19 cellular contexts compared by ENCODE assay signal in the genomic region with DNA sequence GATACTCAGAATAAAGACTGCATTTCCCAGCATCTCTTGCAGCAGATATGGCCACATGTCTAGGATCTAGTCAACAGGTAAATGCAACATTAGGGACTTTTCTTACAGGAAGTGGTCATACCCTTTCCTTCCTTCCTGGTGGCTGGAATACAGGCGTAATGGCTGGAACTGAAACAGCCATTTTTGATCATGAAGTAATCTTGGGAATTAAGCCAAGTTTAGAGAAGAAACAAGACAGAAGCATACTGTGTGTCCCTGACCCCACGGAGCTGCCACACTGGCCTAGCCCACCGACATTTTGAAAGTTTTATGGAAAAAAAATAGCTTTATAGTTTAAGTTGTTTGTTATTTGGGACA.
DNase-seq lines count a peak whose midpoint lies in the region; ATAC-seq, FAIRE-seq and TF ChIP-seq lines count a peak whose summit lies in the region.
"Had no signal": no experiment of that assay in that cellular context is flagged by ENCODE, and none has a peak within 500 bp of the region (broad histone marks: within the 10 kb centered on the region; RNA-seq: fewer than 3 reads in every experiment).

No MANE protein-coding gene starts in this region.

- no peak for DNase-seq in K562 (ENCODE audit: extremely low read depth in 1 of 4, low spot score in 3 of 4)
- DNase-seq in activated T-cell treated with anti-CD3 and anti-CD28 coated beads, Interleukin-2, amount 50 U/mL, for 1 hour, result no peak
- DNase-seq in activated naive CD4-positive, alpha-beta T cell treated with anti-CD3 and anti-CD28 coated beads, Interleukin-2, amount 50 U/mL, for 16 hours, result no peak
- DNase-seq: Caco-2; CD4-positive, CD25-positive, alpha-beta regulatory T cell; CD8-positive, alpha-beta T cell; DMS153; DND-41; GOT3; H7; HCEC 1CT; HFFc6 had no signal

- no peak overlapping the region for H3K27ac ChIP-seq in HEK293 (ENCODE audit: extremely low read depth, low read depth, low read length)
- no peak overlapping the region for H3K27ac ChIP-seq in K562 (ENCODE audit: extremely low read depth, low read depth, low read length)
- H3K27ac ChIP-seq: BLaER1, C4-2B had no signal

- H3K9me3 ChIP-seq in HEK293 (ENCODE audit: control insufficient read depth, insufficient read depth, low read depth, low read length), result no peaks in the 10 kb centered on the region
- H3K9me3 ChIP-seq in K562 (replicated peaks; ENCODE audit: control insufficient read depth, insufficient read depth, low read depth, low read length), result no peaks in the 10 kb centered on the region
- H3K9me3 ChIP-seq: BLaER1, Caco-2 had no signal

- no peak for FAIRE-seq in K562 (lab: Jason Lieb, UNC)
- FAIRE-seq: G401.6, GM12892 had no signal

- H3K9me1 ChIP-seq in K562 (ENCODE audit: control insufficient read depth, insufficient read depth, low read length), result no peaks in the 10 kb centered on the region

- H3K4me3 ChIP-seq in HEK293 (ENCODE audit: low read depth, low read length) (no peak overlapping the region), K562 (no peak overlapping the region)
- H3K4me3 ChIP-seq: BLaER1 had no signal

- H3K36me3 ChIP-seq in HEK293 (ENCODE audit: control insufficient read depth in 2 of 2, insufficient read depth in 1 of 2, low read length in 2 of 2) (no peaks in the 10 kb centered on the region), K562 (ENCODE audit: control insufficient read depth, insufficient read depth, low read length) (no peaks in the 10 kb centered on the region)
- H3K36me3 ChIP-seq: BLaER1 had no signal

- peaks cover 55 to 78% of the 10 kb centered on the region in 2 experiments for H3K27me3 ChIP-seq in K562 (ENCODE audit: control insufficient read depth in 2 of 2, insufficient read depth in 2 of 2, low read length in 2 of 2)
- H3K27me3 ChIP-seq: BLaER1 had no signal

- in situ Hi-C loops in K562 (cut with MboI), result no loop called here

- no peak for TF ChIP-seq CTCF in HEK293 (tag by site-specific recombination; IDR thresholded peaks at IDR 0.05)
- no peak for TF ChIP-seq CTCF in K562 (IDR thresholded peaks at IDR 0.05 in 2 of 3, conservative IDR thresholded peaks at IDR 0.05 in 1 of 3; ENCODE audit: insufficient read depth in 2 of 3, low read depth in 1 of 3, low read length in 3 of 3)

- TF ChIP-seq RAD21 in Ishikawa (IDR thresholded peaks at IDR 0.05; ENCODE audit: low read depth) (no peak), K562 (CRISPR knock-in tag; conservative IDR thresholded peaks at IDR 0.05 in 1 of 2, IDR thresholded peaks at IDR 0.05 in 1 of 2) (no peak)

- no TSS peak for BruUV-seq in K562 (replicated peaks; lab: Mats Ljungman, UMichigan)

- no peak overlapping the region for H2AFZ ChIP-seq in K562 (ENCODE audit: low read depth, low read length)

- WGBS in K562 (ENCODE audit: insufficient coverage, low coverage, missing lambda C conversion rate), result 2% methylated on average over 3 of the region's 3 CpGs

- no peak overlapping the region for H3K4me2 ChIP-seq in K562 (ENCODE audit: insufficient read depth, low read length)
- H3K4me2 ChIP-seq: BLaER1 had no signal

- H4K20me1 ChIP-seq in K562 (replicated peaks; ENCODE audit: control insufficient read depth, insufficient read depth, low read length), result no peaks in the 10 kb centered on the region
- H4K20me1 ChIP-seq: BLaER1 had no signal

- no peak overlapping the region for H3K9ac ChIP-seq in K562 (ENCODE audit: insufficient read depth in 1 of 2, low read depth in 2 of 2, low read length in 2 of 2)
- H3K9ac ChIP-seq: BLaER1 had no signal

- TF ChIP-seq EP300 in Ishikawa (IDR thresholded peaks at IDR 0.05; ENCODE audit: borderline replicate concordance), result no peak
- no peak for TF ChIP-seq EP300 in K562 (IDR thresholded peaks at IDR 0.05; ENCODE audit: low read length)

- POLR2A ChIA-PET in HEK293 (lab: Yijun Ruan, JAX) (no interaction called here), K562 (lab: Yijun Ruan, JAX) (no interaction called here)

- CTCF ChIA-PET in HEK293 (lab: Yijun Ruan, JAX), result no interaction called here
- CTCF ChIA-PET in K562 (lab: Yijun Ruan, JAX; ENCODE audit: low intra/inter-chr PET ratio), result no interaction called here

- no peak for ATAC-seq in K562
- no peak for ATAC-seq in HG03175 (IDR thresholded peaks at IDR 0.05; ENCODE audit: unreplicated experiment)
- ATAC-seq: CD8-positive, alpha-beta T cell had no signal

- H3K79me2 ChIP-seq in K562 (ENCODE audit: control insufficient read depth, insufficient read depth, low read length), result no peaks in the 10 kb centered on the region

- TF ChIP-seq POLR2A in K562 (conservative IDR thresholded peaks at IDR 0.05), result no peak

- intact Hi-C loops in K562 (cut with micrococcal nuclease), result no loop called here

- no peaks in the 10 kb centered on the region; the same call in 1 of the 2 replicates for H3K4me1 ChIP-seq in HEK293 (ENCODE audit: control insufficient read depth, insufficient read depth, low read length)
- peaks cover 0 to 12% of the 10 kb centered on the region in 2 experiments; a peak in 2 of 5 replicates for H3K4me1 ChIP-seq in K562 (replicated peaks in 1 of 2; ENCODE audit: control insufficient read depth in 2 of 2, insufficient read depth in 2 of 2, low read length in 2 of 2)

TF ChIP-seq in HEK293, 187 proteins besides CTCF, POLR2A, EP300 and RAD21:
- TF ChIP-seq SCRT2 (tag by site-specific recombination; IDR thresholded peaks at IDR 0.05), result 0 out of 2 replicates have a peak, but pooled peaks have one; percentile 33
- TF ChIP-seq ZNF548 (tag by site-specific recombination; IDR thresholded peaks at IDR 0.05), result no peak
- TF ChIP-seq SETDB1 (IDR thresholded peaks at IDR 0.05; ENCODE audit: insufficient read length, low read length), result peak; percentile 46

TF ChIP-seq in Ishikawa, 13 proteins besides CTCF, POLR2A, EP300 and RAD21:
- TF ChIP-seq, protein P1, sequence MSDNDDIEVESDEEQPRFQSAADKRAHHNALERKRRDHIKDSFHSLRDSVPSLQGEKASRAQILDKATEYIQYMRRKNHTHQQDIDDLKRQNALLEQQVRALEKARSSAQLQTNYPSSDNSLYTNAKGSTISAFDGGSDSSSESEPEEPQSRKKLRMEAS (IDR thresholded peaks at IDR 0.05), result 0 out of 2 replicates have a peak, but pooled peaks have one; percentile 21
- no peak for TF ChIP-seq TCF12 (IDR thresholded peaks at IDR 0.05; ENCODE audit: low read depth)
- TF ChIP-seq, protein P2, sequence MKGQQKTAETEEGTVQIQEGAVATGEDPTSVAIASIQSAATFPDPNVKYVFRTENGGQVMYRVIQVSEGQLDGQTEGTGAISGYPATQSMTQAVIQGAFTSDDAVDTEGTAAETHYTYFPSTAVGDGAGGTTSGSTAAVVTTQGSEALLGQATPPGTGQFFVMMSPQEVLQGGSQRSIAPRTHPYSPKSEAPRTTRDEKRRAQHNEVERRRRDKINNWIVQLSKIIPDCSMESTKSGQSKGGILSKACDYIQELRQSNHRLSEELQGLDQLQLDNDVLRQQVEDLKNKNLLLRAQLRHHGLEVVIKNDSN (IDR thresholded peaks at IDR 0.05), result peak; percentile 47; the same call in 1 of the 2 replicates
- no peak for TF ChIP-seq FOXM1 (IDR thresholded peaks at IDR 0.05; ENCODE audit: borderline replicate concordance, low read depth)
- TF ChIP-seq TEAD4 (IDR thresholded peaks at IDR 0.05), result no peak
- no peak for TF ChIP-seq EGR1 (IDR thresholded peaks at IDR 0.05)
- TF ChIP-seq CREB1 (IDR thresholded peaks at IDR 0.05; ENCODE audit: low read depth), result no peak
- peak; percentile 57 for TF ChIP-seq NFIC (IDR thresholded peaks at IDR 0.05)

TF ChIP-seq in K562, 482 proteins besides CTCF, POLR2A, EP300 and RAD21:
- TF ChIP-seq RBM39 (optimal IDR thresholded peaks at IDR 0.05; ENCODE audit: low read depth, low read length), result no peak
- peak; percentile 32; the same call in 1 of the 2 replicates for TF ChIP-seq GABPA (tag; conservative IDR thresholded peaks at IDR 0.05; ENCODE audit: low read depth)
- no peak for TF ChIP-seq PRPF4 (IDR thresholded peaks at IDR 0.05; ENCODE audit: insufficient read depth, low read depth, low read length, poor library complexity, severe bottlenecking)
- TF ChIP-seq, protein P3, sequence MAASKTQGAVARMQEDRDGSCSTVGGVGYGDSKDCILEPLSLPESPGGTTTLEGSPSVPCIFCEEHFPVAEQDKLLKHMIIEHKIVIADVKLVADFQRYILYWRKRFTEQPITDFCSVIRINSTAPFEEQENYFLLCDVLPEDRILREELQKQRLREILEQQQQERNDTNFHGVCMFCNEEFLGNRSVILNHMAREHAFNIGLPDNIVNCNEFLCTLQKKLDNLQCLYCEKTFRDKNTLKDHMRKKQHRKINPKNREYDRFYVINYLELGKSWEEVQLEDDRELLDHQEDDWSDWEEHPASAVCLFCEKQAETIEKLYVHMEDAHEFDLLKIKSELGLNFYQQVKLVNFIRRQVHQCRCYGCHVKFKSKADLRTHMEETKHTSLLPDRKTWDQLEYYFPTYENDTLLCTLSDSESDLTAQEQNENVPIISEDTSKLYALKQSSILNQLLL (CRISPR knock-in tag; IDR thresholded peaks at IDR 0.05; ENCODE audit: borderline replicate concordance), result no peak
- no peak for TF ChIP-seq SRSF9 (IDR thresholded peaks at IDR 0.05; ENCODE audit: borderline replicate concordance, low read depth, low read length)
- TF ChIP-seq JUNB (CRISPR knock-in tag; conservative IDR thresholded peaks at IDR 0.05), result no peak
- TF ChIP-seq NFIC (IDR thresholded peaks at IDR 0.05), result peak; percentile 73
- peak; percentile 78 for TF ChIP-seq RBM25 (IDR thresholded peaks at IDR 0.05; ENCODE audit: low read depth, low read length, severe bottlenecking)
- TF ChIP-seq POLR2AphosphoS5 (IDR thresholded peaks at IDR 0.05; ENCODE audit: control insufficient read depth, insufficient read depth, low read depth, low read length), result no peak
- no peak for TF ChIP-seq ZSCAN29 (IDR thresholded peaks at IDR 0.05)
